1 cellular context compared by ENCODE assay signal in the genomic region with DNA sequence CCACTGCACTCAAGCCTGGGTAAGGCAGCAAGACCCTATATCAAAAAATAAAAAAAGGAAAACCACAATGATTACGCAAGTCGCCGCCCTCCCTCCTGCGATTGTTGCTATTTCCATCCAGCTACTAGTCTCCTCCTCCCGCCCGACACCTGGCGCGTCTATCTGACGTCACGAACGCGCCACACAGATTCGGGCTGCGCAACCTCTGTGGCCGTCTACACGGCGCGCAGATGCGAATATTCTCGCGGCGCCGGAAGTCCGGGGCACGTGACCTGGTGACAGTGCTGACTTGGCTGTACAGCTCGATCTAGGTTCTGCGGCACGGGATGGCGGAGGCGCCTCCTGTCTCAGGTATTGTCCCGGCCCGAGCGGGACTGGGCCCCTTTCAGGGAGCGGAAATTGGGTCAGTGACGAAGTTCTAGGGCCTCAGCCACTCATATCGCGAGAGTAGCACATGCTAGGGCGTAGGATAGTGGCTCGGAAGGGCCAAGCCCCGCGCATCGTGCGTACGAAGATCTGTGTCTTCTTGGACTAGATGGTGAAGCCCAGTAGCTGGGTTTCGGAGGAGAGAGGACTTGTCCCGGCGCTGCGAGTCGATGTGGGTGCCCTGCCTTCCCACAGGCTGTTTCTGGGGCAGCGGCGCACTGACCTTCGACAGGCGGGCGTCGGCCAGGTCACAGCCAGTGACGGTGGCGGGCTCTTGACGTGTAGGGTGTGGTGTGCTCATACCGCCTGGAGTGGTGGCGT.
TF ChIP-seq lines count a peak whose summit lies in the region.

NFX1 (plus strand) TSS at position 270 of the 747 bp plus-strand sequence; CDS start at position 327, 57 bp downstream.

TF ChIP-seq in HEK293, 187 proteins besides CTCF, POLR2A, EP300 and RAD21 (continued from another document and continues in another):
- 0 out of 2 replicates have a peak, but pooled peaks have one; percentile 29 for TF ChIP-seq KLF17 (tag by site-specific recombination; IDR thresholded peaks at IDR 0.05)
- no peak for TF ChIP-seq ZNF645 (tag by site-specific recombination; IDR thresholded peaks at IDR 0.05)
- TF ChIP-seq ZNF146 (tag by site-specific recombination; IDR thresholded peaks at IDR 0.05): no peak
- no peak for TF ChIP-seq ZNF18 (tag by site-specific recombination; IDR thresholded peaks at IDR 0.05)
- no peak for TF ChIP-seq ZNF223 (tag by site-specific recombination; IDR thresholded peaks at IDR 0.05)
- peak; percentile 44; the same call in 1 of the 2 replicates for TF ChIP-seq ZIC2 (tag by site-specific recombination; IDR thresholded peaks at IDR 0.05)
- TF ChIP-seq ZNF140 (tag by site-specific recombination; IDR thresholded peaks at IDR 0.05): no peak
- no peak for TF ChIP-seq ZNF707 (tag by site-specific recombination; IDR thresholded peaks at IDR 0.05)
- no peak for TF ChIP-seq ZNF785 (tag by site-specific recombination; IDR thresholded peaks at IDR 0.05)
- no peak for TF ChIP-seq ZNF175 (tag by site-specific recombination; IDR thresholded peaks at IDR 0.05)
- TF ChIP-seq ZFHX2 (tag by site-specific recombination; conservative IDR thresholded peaks at IDR 0.05): peak; percentile 83
- no peak for TF ChIP-seq ZNF266 (tag by site-specific recombination; IDR thresholded peaks at IDR 0.05; ENCODE audit: low read depth)
- no peak for TF ChIP-seq ZNF777 (tag by site-specific recombination; IDR thresholded peaks at IDR 0.05; ENCODE audit: borderline replicate concordance)
- peak; percentile 55; the same call in 1 of the 2 replicates for TF ChIP-seq ZNF76 (tag by site-specific recombination; IDR thresholded peaks at IDR 0.05; ENCODE audit: borderline replicate concordance, low read depth)
- TF ChIP-seq ZNF155 (tag by site-specific recombination; IDR thresholded peaks at IDR 0.05): no peak
- TF ChIP-seq, protein P1, sequence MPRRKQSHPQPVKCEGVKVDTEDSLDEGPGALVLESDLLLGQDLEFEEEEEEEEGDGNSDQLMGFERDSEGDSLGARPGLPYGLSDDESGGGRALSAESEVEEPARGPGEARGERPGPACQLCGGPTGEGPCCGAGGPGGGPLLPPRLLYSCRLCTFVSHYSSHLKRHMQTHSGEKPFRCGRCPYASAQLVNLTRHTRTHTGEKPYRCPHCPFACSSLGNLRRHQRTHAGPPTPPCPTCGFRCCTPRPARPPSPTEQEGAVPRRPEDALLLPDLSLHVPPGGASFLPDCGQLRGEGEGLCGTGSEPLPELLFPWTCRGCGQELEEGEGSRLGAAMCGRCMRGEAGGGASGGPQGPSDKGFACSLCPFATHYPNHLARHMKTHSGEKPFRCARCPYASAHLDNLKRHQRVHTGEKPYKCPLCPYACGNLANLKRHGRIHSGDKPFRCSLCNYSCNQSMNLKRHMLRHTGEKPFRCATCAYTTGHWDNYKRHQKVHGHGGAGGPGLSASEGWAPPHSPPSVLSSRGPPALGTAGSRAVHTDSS (tag by site-specific recombination; IDR thresholded peaks at IDR 0.05): no peak
- TF ChIP-seq, protein P2, sequence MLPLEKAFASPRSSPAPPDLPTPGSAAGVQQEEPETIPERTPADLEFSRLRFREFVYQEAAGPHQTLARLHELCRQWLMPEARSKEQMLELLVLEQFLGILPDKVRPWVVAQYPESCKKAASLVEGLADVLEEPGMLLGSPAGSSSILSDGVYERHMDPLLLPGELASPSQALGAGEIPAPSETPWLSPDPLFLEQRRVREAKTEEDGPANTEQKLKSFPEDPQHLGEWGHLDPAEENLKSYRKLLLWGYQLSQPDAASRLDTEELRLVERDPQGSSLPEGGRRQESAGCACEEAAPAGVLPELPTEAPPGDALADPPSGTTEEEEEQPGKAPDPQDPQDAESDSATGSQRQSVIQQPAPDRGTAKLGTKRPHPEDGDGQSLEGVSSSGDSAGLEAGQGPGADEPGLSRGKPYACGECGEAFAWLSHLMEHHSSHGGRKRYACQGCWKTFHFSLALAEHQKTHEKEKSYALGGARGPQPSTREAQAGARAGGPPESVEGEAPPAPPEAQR (tag by site-specific recombination; IDR thresholded peaks at IDR 0.05): no peak
- TF ChIP-seq ZNF621 (tag by site-specific recombination; IDR thresholded peaks at IDR 0.05): no peak
- peak; percentile 82 for TF ChIP-seq ZNF335 (tag by site-specific recombination; conservative IDR thresholded peaks at IDR 0.05)
- no peak for TF ChIP-seq ZNF530 (tag by site-specific recombination; IDR thresholded peaks at IDR 0.05; ENCODE audit: low read depth)
- no peak for TF ChIP-seq ZNF670 (tag by site-specific recombination; IDR thresholded peaks at IDR 0.05; ENCODE audit: low read depth)
- peak; percentile 67 for TF ChIP-seq ZXDB (tag by site-specific recombination; IDR thresholded peaks at IDR 0.05)
- TF ChIP-seq KLF16 (tag by site-specific recombination; IDR thresholded peaks at IDR 0.05): no peak
- no peak for TF ChIP-seq ZNF19 (tag by site-specific recombination; IDR thresholded peaks at IDR 0.05; ENCODE audit: low read depth)
- TF ChIP-seq, protein P3, sequence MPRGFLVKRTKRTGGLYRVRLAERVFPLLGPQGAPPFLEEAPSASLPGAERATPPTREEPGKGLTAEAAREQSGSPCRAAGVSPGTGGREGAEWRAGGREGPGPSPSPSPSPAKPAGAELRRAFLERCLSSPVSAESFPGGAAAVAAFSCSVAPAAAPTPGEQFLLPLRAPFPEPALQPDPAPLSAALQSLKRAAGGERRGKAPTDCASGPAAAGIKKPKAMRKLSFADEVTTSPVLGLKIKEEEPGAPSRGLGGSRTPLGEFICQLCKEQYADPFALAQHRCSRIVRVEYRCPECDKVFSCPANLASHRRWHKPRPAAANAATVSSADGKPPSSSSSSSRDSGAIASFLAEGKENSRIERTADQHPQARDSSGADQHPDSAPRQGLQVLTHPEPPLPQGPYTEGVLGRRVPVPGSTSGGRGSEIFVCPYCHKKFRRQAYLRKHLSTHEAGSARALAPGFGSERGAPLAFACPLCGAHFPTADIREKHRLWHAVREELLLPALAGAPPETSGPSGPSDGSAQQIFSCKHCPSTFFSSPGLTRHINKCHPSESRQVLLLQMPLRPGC (tag by site-specific recombination; IDR thresholded peaks at IDR 0.05): peak; percentile 68; the same call in 1 of the 2 replicates
- TF ChIP-seq ZNF792 (tag by site-specific recombination; IDR thresholded peaks at IDR 0.05): no peak
- no peak for TF ChIP-seq ZNF292 (tag by site-specific recombination; IDR thresholded peaks at IDR 0.05; ENCODE audit: borderline replicate concordance, low read depth)
- no peak for TF ChIP-seq ZNF37A (tag by site-specific recombination; IDR thresholded peaks at IDR 0.05)
- TF ChIP-seq ZNF768 (tag by site-specific recombination; IDR thresholded peaks at IDR 0.05): no peak
- peak; percentile 69; the same call in 1 of the 2 replicates for TF ChIP-seq ZSCAN30 (tag by site-specific recombination; IDR thresholded peaks at IDR 0.05)
- TF ChIP-seq ZNF837 (tag by site-specific recombination; IDR thresholded peaks at IDR 0.05): no peak
- TF ChIP-seq ZNF133 (tag by site-specific recombination; IDR thresholded peaks at IDR 0.05): no peak
- TF ChIP-seq ZNF404 (tag by site-specific recombination; IDR thresholded peaks at IDR 0.05): no peak
- TF ChIP-seq ZNF624 (tag by site-specific recombination; IDR thresholded peaks at IDR 0.05): no peak
- peak; percentile 72 for TF ChIP-seq KLF1 (tag by site-specific recombination; IDR thresholded peaks at IDR 0.05)
- TF ChIP-seq, protein P4, sequence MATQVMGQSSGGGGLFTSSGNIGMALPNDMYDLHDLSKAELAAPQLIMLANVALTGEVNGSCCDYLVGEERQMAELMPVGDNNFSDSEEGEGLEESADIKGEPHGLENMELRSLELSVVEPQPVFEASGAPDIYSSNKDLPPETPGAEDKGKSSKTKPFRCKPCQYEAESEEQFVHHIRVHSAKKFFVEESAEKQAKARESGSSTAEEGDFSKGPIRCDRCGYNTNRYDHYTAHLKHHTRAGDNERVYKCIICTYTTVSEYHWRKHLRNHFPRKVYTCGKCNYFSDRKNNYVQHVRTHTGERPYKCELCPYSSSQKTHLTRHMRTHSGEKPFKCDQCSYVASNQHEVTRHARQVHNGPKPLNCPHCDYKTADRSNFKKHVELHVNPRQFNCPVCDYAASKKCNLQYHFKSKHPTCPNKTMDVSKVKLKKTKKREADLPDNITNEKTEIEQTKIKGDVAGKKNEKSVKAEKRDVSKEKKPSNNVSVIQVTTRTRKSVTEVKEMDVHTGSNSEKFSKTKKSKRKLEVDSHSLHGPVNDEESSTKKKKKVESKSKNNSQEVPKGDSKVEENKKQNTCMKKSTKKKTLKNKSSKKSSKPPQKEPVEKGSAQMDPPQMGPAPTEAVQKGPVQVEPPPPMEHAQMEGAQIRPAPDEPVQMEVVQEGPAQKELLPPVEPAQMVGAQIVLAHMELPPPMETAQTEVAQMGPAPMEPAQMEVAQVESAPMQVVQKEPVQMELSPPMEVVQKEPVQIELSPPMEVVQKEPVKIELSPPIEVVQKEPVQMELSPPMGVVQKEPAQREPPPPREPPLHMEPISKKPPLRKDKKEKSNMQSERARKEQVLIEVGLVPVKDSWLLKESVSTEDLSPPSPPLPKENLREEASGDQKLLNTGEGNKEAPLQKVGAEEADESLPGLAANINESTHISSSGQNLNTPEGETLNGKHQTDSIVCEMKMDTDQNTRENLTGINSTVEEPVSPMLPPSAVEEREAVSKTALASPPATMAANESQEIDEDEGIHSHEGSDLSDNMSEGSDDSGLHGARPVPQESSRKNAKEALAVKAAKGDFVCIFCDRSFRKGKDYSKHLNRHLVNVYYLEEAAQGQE (tag by site-specific recombination; IDR thresholded peaks at IDR 0.05): no peak
- TF ChIP-seq GFI1B (tag by site-specific recombination; IDR thresholded peaks at IDR 0.05): no peak
- TF ChIP-seq, protein P5, sequence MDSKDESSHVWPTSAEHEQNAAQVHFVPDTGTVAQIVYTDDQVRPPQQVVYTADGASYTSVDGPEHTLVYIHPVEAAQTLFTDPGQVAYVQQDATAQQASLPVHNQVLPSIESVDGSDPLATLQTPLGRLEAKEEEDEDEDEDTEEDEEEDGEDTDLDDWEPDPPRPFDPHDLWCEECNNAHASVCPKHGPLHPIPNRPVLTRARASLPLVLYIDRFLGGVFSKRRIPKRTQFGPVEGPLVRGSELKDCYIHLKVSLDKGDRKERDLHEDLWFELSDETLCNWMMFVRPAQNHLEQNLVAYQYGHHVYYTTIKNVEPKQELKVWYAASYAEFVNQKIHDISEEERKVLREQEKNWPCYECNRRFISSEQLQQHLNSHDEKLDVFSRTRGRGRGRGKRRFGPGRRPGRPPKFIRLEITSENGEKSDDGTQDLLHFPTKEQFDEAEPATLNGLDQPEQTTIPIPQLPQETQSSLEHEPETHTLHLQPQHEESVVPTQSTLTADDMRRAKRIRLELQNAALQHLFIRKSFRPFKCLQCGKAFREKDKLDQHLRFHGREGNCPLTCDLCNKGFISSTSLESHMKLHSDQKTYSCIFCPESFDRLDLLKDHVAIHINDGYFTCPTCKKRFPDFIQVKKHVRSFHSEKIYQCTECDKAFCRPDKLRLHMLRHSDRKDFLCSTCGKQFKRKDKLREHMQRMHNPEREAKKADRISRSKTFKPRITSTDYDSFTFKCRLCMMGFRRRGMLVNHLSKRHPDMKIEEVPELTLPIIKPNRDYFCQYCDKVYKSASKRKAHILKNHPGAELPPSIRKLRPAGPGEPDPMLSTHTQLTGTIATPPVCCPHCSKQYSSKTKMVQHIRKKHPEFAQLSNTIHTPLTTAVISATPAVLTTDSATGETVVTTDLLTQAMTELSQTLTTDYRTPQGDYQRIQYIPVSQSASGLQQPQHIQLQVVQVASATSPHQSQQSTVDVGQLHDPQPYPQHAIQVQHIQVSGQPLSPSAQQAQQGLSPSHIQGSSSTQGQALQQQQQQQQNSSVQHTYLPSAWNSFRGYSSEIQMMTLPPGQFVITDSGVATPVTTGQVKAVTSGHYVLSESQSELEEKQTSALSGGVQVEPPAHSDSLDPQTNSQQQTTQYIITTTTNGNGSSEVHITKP (tag by site-specific recombination; IDR thresholded peaks at IDR 0.05): peak; percentile 86
- no peak for TF ChIP-seq ZNF214 (tag by site-specific recombination; IDR thresholded peaks at IDR 0.05; ENCODE audit: borderline replicate concordance)
- TF ChIP-seq SP7 (tag by site-specific recombination; IDR thresholded peaks at IDR 0.05): peak; percentile 76
- no peak; the same call in 1 of the 2 replicates for TF ChIP-seq GLIS1 (tag by site-specific recombination; IDR thresholded peaks at IDR 0.05)
